17 cellular contexts compared by ENCODE assay signal in the genomic region with DNA sequence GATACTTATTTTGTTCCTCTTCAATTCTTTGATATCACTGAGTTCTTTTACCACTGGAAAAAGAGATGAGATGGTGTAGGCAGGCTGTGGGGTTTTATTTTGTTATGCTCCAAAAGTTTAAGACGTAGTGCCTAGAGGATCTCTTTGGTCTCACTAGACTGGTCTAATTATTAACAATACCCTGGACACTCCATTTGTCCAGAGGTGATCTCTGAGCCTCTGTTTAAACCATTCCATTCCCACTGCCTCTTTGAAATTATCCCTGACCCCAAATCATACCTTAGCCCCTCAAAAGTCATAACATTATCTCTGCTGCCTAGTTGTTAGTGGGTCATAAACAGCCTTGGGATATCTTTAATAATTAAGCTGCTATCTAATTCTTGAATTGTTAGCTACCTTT. TPM values are rescaled to one million over a fixed set of nuclear protein-coding genes. Genes with fewer than 3 reads are reported as not detected.
A peak's percentile ranks its signal among the peaks of the same experiment; 100 is the strongest.
DNase-seq lines count a peak whose midpoint lies in the region; ATAC-seq and TF ChIP-seq lines count a peak whose summit lies in the region.
"Had no signal": no experiment of that assay in that cellular context is flagged by ENCODE, and none has a peak within 500 bp of the region (broad histone marks: within the 10 kb centered on the region; RNA-seq: fewer than 3 reads in every experiment).

No MANE protein-coding gene starts in this region.

- peak overlapping the region; percentile 50 for H3K4me2 ChIP-seq in PC-9
- H3K4me2 ChIP-seq: BLaER1 treated with 17β-estradiol and CSF1 and Interleukin-3, amounts not matched to agents 10 nM and 100 nM had no signal

- no peak overlapping the region; the same call in 1 of the 2 replicates for H2AFZ ChIP-seq in PC-9

- CTCF ChIA-PET in PC-9 (lab: Charles Lee), result no interaction called here

- peaks cover 36% of the 10 kb centered on the region for H3K4me1 Mint-ChIP-seq in nephron
- H3K4me1 Mint-ChIP-seq in T-helper 2 cell treated with Interferon-gamma antibody and Interleukin-4, amounts not matched to agents 5 μg/mL and 100 μg/mL, for 36 hours (ENCODE audit: low read depth), result no peaks in the 10 kb centered on the region
- H3K4me1 Mint-ChIP-seq: B cell; CD8-positive, alpha-beta memory T cell; IgD-negative memory B cell had no signal

- peak; percentile 70 for ATAC-seq in left lobe of liver
- ATAC-seq: HCT116 had no signal

- no peaks in the 10 kb centered on the region for H3K9me3 ChIP-seq in PC-9 (ENCODE audit: insufficient read depth, low read depth)
- H3K9me3 ChIP-seq: BLaER1 treated with 17β-estradiol and CSF1 and Interleukin-3, amounts not matched to agents 10 nM and 100 nM had no signal

- DNase-seq in PC-9 (no peak), left lobe of liver (ENCODE audit: low spot score) (no peak), NCI-H187 treated with DMSO at 0.1 percent for 48 hours (lab: John Stamatoyannopoulos, UW) (no peak), GDM1 (lab: John Stamatoyannopoulos, UW) (no peak)
- no peak for DNase-seq in T-helper 2 cell treated with Interferon-gamma antibody and Interleukin-4, amounts not matched to agents 5 μg/mL and 100 μg/mL, for 36 hours (ENCODE audit: low spot score)
- no peak for DNase-seq in stimulated activated naive CD4-positive, alpha-beta T cell treated with Interleukin-2 at 50 U/mL for 16 hours (lab: John Stamatoyannopoulos, UW)
- DNase-seq: CD8-positive, alpha-beta memory T cell; COR-L47; GOT3; H7; HFFc6 had no signal

- no peaks in the 10 kb centered on the region for H3K36me3 ChIP-seq in PC-9 (ENCODE audit: low read depth)
- H3K36me3 ChIP-seq: BLaER1 treated with 17β-estradiol and CSF1 and Interleukin-3, amounts not matched to agents 10 nM and 100 nM had no signal

- H3K27ac Mint-ChIP-seq in nephron, result peak overlapping the region in 2 of 3 experiments; percentile 34 to 48
- H3K27ac Mint-ChIP-seq in T-helper 2 cell treated with Interferon-gamma antibody and Interleukin-4, amounts not matched to agents 5 μg/mL and 100 μg/mL, for 36 hours, result no peak overlapping the region
- H3K27ac Mint-ChIP-seq: B cell; CD8-positive, alpha-beta memory T cell; HFFc6; IgD-negative memory B cell had no signal

- H3F3A ChIP-seq in PC-9 (ENCODE audit: insufficient read depth, low read depth), result no peaks in the 10 kb centered on the region

- no peaks in the 10 kb centered on the region for H3K36me3 Mint-ChIP-seq in nephron (ENCODE audit: low read depth)
- no peaks in the 10 kb centered on the region for H3K36me3 Mint-ChIP-seq in T-helper 2 cell treated with Interferon-gamma antibody and Interleukin-4, amounts not matched to agents 5 μg/mL and 100 μg/mL, for 36 hours (ENCODE audit: low read depth)
- H3K36me3 Mint-ChIP-seq: CD8-positive, alpha-beta memory T cell; IgD-negative memory B cell had no signal

- no peak overlapping the region for H3K4me3 ChIP-seq in PC-9
- H3K4me3 ChIP-seq: BLaER1 treated with 17β-estradiol and CSF1 and Interleukin-3, amounts not matched to agents 10 nM and 100 nM had no signal

- no peak for TF ChIP-seq CTCF in PC-9 (conservative IDR thresholded peaks at IDR 0.05)
- no peak for TF ChIP-seq CTCF in nephron (IDR thresholded peaks at IDR 0.05; ENCODE audit: unreplicated experiment in 3 of 3)

- H3K27ac ChIP-seq in PC-9, result no peak overlapping the region
- H3K27ac ChIP-seq: BLaER1 treated with 17β-estradiol and CSF1 and Interleukin-3, amounts not matched to agents 10 nM and 100 nM had no signal

- H4K20me1 ChIP-seq in PC-9 (ENCODE audit: insufficient read depth), result no peaks in the 10 kb centered on the region
- H4K20me1 ChIP-seq: BLaER1 treated with 17β-estradiol and CSF1 and Interleukin-3, amounts not matched to agents 10 nM and 100 nM had no signal

- H3K9me2 ChIP-seq in PC-9 (ENCODE audit: insufficient read depth), result no peaks in the 10 kb centered on the region

- intact Hi-C loops in PC-9 (cut with micrococcal nuclease; ENCODE audit: unreplicated experiment), result no loop called here

- H3K9me3 Mint-ChIP-seq in nephron, result no peaks in the 10 kb centered on the region
- no peaks in the 10 kb centered on the region for H3K9me3 Mint-ChIP-seq in T-helper 2 cell treated with Interferon-gamma antibody and Interleukin-4, amounts not matched to agents 5 μg/mL and 100 μg/mL, for 36 hours
- H3K9me3 Mint-ChIP-seq: CD8-positive, alpha-beta memory T cell; HFFc6; IgD-negative memory B cell had no signal

- POLR2A ChIA-PET in PC-9 (lab: Charles Lee; ENCODE audit: unreplicated experiment), result no interaction called here

- no peaks in the 10 kb centered on the region for H3K27me3 Mint-ChIP-seq in nephron (ENCODE audit: low read depth)
- H3K27me3 Mint-ChIP-seq in T-helper 2 cell treated with Interferon-gamma antibody and Interleukin-4, amounts not matched to agents 5 μg/mL and 100 μg/mL, for 36 hours (ENCODE audit: low read depth), result no peaks in the 10 kb centered on the region

- H3K4me1 ChIP-seq in PC-9 (replicated peaks; ENCODE audit: insufficient read depth), result peaks cover 6% of the 10 kb centered on the region; the same call in 1 of the 2 replicates
- H3K4me1 ChIP-seq: BLaER1 treated with 17β-estradiol and CSF1 and Interleukin-3, amounts not matched to agents 10 nM and 100 nM had no signal

- no TSS peak for BruUV-seq in PC-9 (replicated peaks; lab: Mats Ljungman, UMichigan)

- no peaks in the 10 kb centered on the region for H3K79me2 ChIP-seq in PC-9 (ENCODE audit: low read depth)

- no peak overlapping the region for H3K4me3 Mint-ChIP-seq in nephron
- no peak overlapping the region for H3K4me3 Mint-ChIP-seq in T-helper 2 cell treated with Interferon-gamma antibody and Interleukin-4, amounts not matched to agents 5 μg/mL and 100 μg/mL, for 36 hours
- H3K4me3 Mint-ChIP-seq: B cell; CD8-positive, alpha-beta memory T cell; HFFc6; IgD-negative memory B cell had no signal

- H3K27me3 ChIP-seq in PC-9 (ENCODE audit: insufficient read depth, low read depth), result no peaks in the 10 kb centered on the region
- H3K27me3 ChIP-seq: BLaER1 treated with 17β-estradiol and CSF1 and Interleukin-3, amounts not matched to agents 10 nM and 100 nM had no signal

RNA-seq across cellular contexts. Expression of gene SMPX, which starts 24.2 kb away (rescaled TPM):
- total RNA-seq in PC-9 (2021) (not detected in 2 replicates), left lobe of liver (0.96 TPM)
- total RNA-seq: A172; B cell; CD8-positive, alpha-beta memory T cell; HFFc6 had no signal
